Comparison of ENCODE assay signal across 1 cellular context in the genomic region with DNA sequence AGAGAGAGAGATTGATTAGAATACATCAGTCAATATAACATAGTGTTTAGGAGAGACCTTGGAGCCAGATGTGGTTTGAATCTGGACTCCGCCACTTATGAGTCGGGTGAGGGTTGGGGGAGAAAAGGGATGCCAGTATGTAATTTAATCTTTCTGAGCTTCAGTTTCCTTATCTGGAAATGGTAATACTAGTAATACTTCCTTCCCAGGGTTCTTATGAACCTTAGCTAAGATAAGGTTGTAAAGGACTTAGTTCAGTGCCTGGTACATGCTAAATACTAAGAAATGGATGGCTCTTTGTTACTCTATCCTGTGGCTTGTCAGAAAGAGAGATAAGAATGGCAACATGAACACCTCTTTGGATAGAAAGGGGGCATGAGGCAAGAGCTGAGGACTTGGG.
TF ChIP-seq lines count a peak whose summit lies in the region.

No MANE protein-coding gene starts in this region.

TF ChIP-seq in SK-N-SH treated with all-trans-retinoic acid at 6 μM for 48 hours, 23 proteins besides CTCF, POLR2A, EP300 and RAD21 (continued from another document):
- TF ChIP-seq, protein P1, sequence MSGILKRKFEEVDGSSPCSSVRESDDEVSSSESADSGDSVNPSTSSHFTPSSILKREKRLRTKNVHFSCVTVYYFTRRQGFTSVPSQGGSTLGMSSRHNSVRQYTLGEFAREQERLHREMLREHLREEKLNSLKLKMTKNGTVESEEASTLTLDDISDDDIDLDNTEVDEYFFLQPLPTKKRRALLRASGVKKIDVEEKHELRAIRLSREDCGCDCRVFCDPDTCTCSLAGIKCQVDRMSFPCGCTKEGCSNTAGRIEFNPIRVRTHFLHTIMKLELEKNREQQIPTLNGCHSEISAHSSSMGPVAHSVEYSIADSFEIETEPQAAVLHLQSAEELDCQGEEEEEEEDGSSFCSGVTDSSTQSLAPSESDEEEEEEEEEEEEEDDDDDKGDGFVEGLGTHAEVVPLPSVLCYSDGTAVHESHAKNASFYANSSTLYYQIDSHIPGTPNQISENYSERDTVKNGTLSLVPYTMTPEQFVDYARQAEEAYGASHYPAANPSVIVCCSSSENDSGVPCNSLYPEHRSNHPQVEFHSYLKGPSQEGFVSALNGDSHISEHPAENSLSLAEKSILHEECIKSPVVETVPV (CRISPR knock-in tag; IDR thresholded peaks at IDR 0.05): no peak
